Comparison of ENCODE assay signal across 10 cellular contexts in the genomic region with DNA sequence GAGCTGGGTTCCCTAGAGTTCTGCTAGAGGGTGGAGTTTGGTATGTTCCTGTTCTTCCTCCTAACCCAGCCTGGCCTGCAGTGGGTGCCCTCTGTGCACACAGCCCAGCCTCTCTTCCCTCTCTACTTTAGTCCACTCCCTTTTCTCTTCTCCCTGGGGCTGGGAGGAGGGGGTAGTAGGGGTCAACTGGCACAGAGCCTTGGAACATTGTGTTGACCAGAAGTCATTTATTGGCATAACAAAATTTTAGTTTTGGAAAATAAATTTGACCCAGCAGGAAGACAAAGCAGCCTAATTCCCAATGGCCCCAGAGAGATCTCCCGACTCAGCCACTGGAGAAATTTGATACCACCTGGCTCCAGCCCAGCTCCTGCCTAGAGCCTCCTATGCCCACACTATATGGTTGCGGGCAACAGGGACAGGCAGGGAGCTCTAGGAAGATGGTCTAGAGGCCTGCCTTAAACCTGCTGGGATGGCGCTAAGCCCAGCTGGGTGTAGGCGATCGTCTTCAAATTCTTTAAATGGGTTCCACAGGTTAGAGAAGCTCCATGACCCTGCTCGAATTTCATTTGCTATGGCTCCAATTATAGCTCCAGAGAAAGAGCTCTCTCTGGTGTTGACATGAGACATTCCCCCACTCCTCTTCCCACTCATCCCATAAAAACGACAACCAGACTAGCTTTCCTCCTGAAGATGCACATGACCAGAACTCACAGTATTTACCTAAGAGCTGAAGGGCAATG. TPM values are rescaled to one million over a fixed set of nuclear protein-coding genes. Genes with fewer than 3 reads are reported as not detected.
DNase-seq lines count a peak whose midpoint lies in the region; ATAC-seq and TF ChIP-seq lines count a peak whose summit lies in the region.
"Had no signal": no experiment of that assay in that cellular context is flagged by ENCODE, and none has a peak within 500 bp of the region (broad histone marks: within the 10 kb centered on the region; RNA-seq: fewer than 3 reads in every experiment).

No MANE protein-coding gene starts in this region.

- peak overlapping the region; percentile 72 for H3K27ac Mint-ChIP-seq in stimulated activated effector memory CD8-positive, alpha-beta T cell treated with anti-CD3 and anti-CD28 coated beads, Interleukin-12 subunit alpha, Interleukin-12 subunit beta, amount 100 ng/mL, for 72 hours
- no peak overlapping the region for H3K27ac Mint-ChIP-seq in activated CD4-positive, alpha-beta T cell treated with anti-CD3 and anti-CD28 coated beads for 36 hours

- H3K4me1 Mint-ChIP-seq in stimulated activated effector memory CD8-positive, alpha-beta T cell treated with anti-CD3 and anti-CD28 coated beads, Interleukin-12 subunit alpha, Interleukin-12 subunit beta, amount 100 ng/mL, for 72 hours = peaks cover 28% of the 10 kb centered on the region
- peaks cover 8% of the 10 kb centered on the region for H3K4me1 Mint-ChIP-seq in activated CD4-positive, alpha-beta T cell treated with anti-CD3 and anti-CD28 coated beads for 36 hours

- POLR2A ChIA-PET in activated CD4-positive, alpha-beta T cell treated with anti-CD3 and anti-CD28 coated beads for 36 hours (lab: Charles Lee) = interaction anchor here (0.6 to 1.2 kb wide), 3 partner anchors 8 to 415 kb away, joined by 3 read pairs; no protein-coding TSS in a partner anchor

- H3K9me3 Mint-ChIP-seq in stimulated activated effector memory CD8-positive, alpha-beta T cell treated with anti-CD3 and anti-CD28 coated beads, Interleukin-12 subunit alpha, Interleukin-12 subunit beta, amount 100 ng/mL, for 72 hours = no peaks in the 10 kb centered on the region
- H3K9me3 Mint-ChIP-seq in activated CD4-positive, alpha-beta T cell treated with anti-CD3 and anti-CD28 coated beads for 36 hours (ENCODE audit: low read depth) = no peaks in the 10 kb centered on the region
- H3K9me3 Mint-ChIP-seq: stimulated activated naive CD8-positive, alpha-beta T cell treated with anti-CD3 and anti-CD28 coated beads, Interleukin-15, amount 100 ng/mL, for 72 hours had no signal

- ATAC-seq in Right ventricle myocardium inferior = peak; percentile 74
- ATAC-seq in stimulated activated effector memory CD8-positive, alpha-beta T cell treated with anti-CD3 and anti-CD28 coated beads, Interleukin-12 subunit alpha, Interleukin-12 subunit beta, amount 100 ng/mL, for 72 hours = no peak
- ATAC-seq in activated CD4-positive, alpha-beta T cell treated with anti-CD3 and anti-CD28 coated beads for 36 hours = no peak
- ATAC-seq in GM21528 (IDR thresholded peaks at IDR 0.05; ENCODE audit: low FRiP score, unreplicated experiment) = no peak
- ATAC-seq in HG02973 (IDR thresholded peaks at IDR 0.05; ENCODE audit: unreplicated experiment) = no peak
- ATAC-seq: stimulated activated naive CD8-positive, alpha-beta T cell treated with anti-CD3 and anti-CD28 coated beads, Interleukin-15, amount 100 ng/mL, for 72 hours had no signal

- no peaks in the 10 kb centered on the region for H3K27me3 Mint-ChIP-seq in activated CD4-positive, alpha-beta T cell treated with anti-CD3 and anti-CD28 coated beads for 36 hours
- H3K27me3 Mint-ChIP-seq: stimulated activated naive CD8-positive, alpha-beta T cell treated with anti-CD3 and anti-CD28 coated beads, Interleukin-15, amount 100 ng/mL, for 72 hours had no signal

- peak overlapping the region; percentile 52 for H3K27ac ChIP-seq in SJCRH30
- H3K27ac ChIP-seq: SK-N-MC had no signal

- no peaks in the 10 kb centered on the region for H3K36me3 ChIP-seq in SJCRH30

- H3K36me3 Mint-ChIP-seq in stimulated activated effector memory CD8-positive, alpha-beta T cell treated with anti-CD3 and anti-CD28 coated beads, Interleukin-12 subunit alpha, Interleukin-12 subunit beta, amount 100 ng/mL, for 72 hours = peaks cover 95% of the 10 kb centered on the region
- H3K36me3 Mint-ChIP-seq in activated CD4-positive, alpha-beta T cell treated with anti-CD3 and anti-CD28 coated beads for 36 hours (ENCODE audit: low read depth) = peaks cover 72% of the 10 kb centered on the region

- intact Hi-C loops in Right ventricle myocardium inferior (cut with DNase I) = loop anchor here (1.0 to 2.0 kb wide), 2 partner anchors 43 to 78 kb away; a partner anchor contains a TSS
- intact Hi-C loops in activated CD4-positive, alpha-beta T cell treated with anti-CD3 and anti-CD28 coated beads for 36 hours (cut with DNase I, micrococcal nuclease) = no loop called here

- H3K4me1 ChIP-seq in SJCRH30 = peaks cover 22% of the 10 kb centered on the region

- DNase-seq in HFF-Myc (ENCODE audit: extremely low read depth, low read depth) = no peak
- DNase-seq in SJCRH30 = peak; percentile 79 to 84
- peak; percentile 82 for DNase-seq in Right ventricle myocardium inferior (ENCODE audit: missing footprints)
- no peak for DNase-seq in stimulated activated effector memory CD8-positive, alpha-beta T cell treated with anti-CD3 and anti-CD28 coated beads, Interleukin-12 subunit alpha, Interleukin-12 subunit beta, amount 100 ng/mL, for 72 hours (ENCODE audit: low spot score in 2 of 2)
- no peak for DNase-seq in activated CD4-positive, alpha-beta T cell treated with anti-CD3 and anti-CD28 coated beads for 36 hours
- no peak for DNase-seq in activated gamma-delta T cell treated with Interleukin-2 at 50 U/mL for 16 hours
- DNase-seq: stimulated activated naive CD8-positive, alpha-beta T cell treated with anti-CD3 and anti-CD28 coated beads, Interleukin-15, amount 100 ng/mL, for 72 hours had no signal

- CTCF ChIA-PET in activated CD4-positive, alpha-beta T cell treated with anti-CD3 and anti-CD28 coated beads for 36 hours (lab: Charles Lee) = interaction anchor here (0.8 to 1.5 kb wide), 4 partner anchors 10 to 462 kb away, joined by 3 to 7 read pairs (median 4); a partner anchor contains a TSS

- TF ChIP-seq CTCF in HFF-Myc (IDR thresholded peaks at IDR 0.05; ENCODE audit: low read depth, low read length, missing control alignments) = peak; percentile 5

- no peak overlapping the region for H3K4me3 ChIP-seq in HFF-Myc (replicated peaks; ENCODE audit: low read depth, low read length)
- no peak overlapping the region for H3K4me3 ChIP-seq in SJCRH30
- H3K4me3 ChIP-seq: SK-N-MC had no signal

- no peaks in the 10 kb centered on the region for H3K27me3 ChIP-seq in SJCRH30

- no peak overlapping the region for H3K4me3 Mint-ChIP-seq in stimulated activated effector memory CD8-positive, alpha-beta T cell treated with anti-CD3 and anti-CD28 coated beads, Interleukin-12 subunit alpha, Interleukin-12 subunit beta, amount 100 ng/mL, for 72 hours
- H3K4me3 Mint-ChIP-seq in activated CD4-positive, alpha-beta T cell treated with anti-CD3 and anti-CD28 coated beads for 36 hours = no peak overlapping the region
- H3K4me3 Mint-ChIP-seq: stimulated activated naive CD8-positive, alpha-beta T cell treated with anti-CD3 and anti-CD28 coated beads, Interleukin-15, amount 100 ng/mL, for 72 hours had no signal

- H3K9me3 ChIP-seq in SJCRH30 (replicated peaks) = no peaks in the 10 kb centered on the region

RNA-seq across cellular contexts. Expression of a gene that starts 9.9 kb away (rescaled TPM):
- total RNA-seq in SJCRH30 (2014; rRNA removed; shearing (Covaris generic)) = 9.9 and 12.6 TPM in 2 replicates
- total RNA-seq in Right ventricle myocardium inferior = 26.7 TPM
- 10 to 100 TPM; 95.0 to 96.2 TPM for total RNA-seq in activated CD4-positive, alpha-beta T cell treated with anti-CD3 and anti-CD28 coated beads for 36 hours

RNA-seq across cellular contexts. Expression of a gene that starts 10.5 kb away (rescaled TPM):
- total RNA-seq in SJCRH30 (2014; rRNA removed; shearing (Covaris generic)) = 9.5 and 12.4 TPM in 2 replicates
- total RNA-seq in Right ventricle myocardium inferior = 17.3 TPM
- 10 to 100 TPM; 19.3 to 24.6 TPM for total RNA-seq in activated CD4-positive, alpha-beta T cell treated with anti-CD3 and anti-CD28 coated beads for 36 hours

RNA-seq across cellular contexts. Expression of a gene that starts 22.8 kb away (rescaled TPM):
- 3.7 and 4.2 TPM in 2 replicates for total RNA-seq in SJCRH30 (2014; rRNA removed; shearing (Covaris generic))
- 122 TPM for total RNA-seq in Right ventricle myocardium inferior
- 1 to 10 TPM; 1.6 to 2.0 TPM for total RNA-seq in activated CD4-positive, alpha-beta T cell treated with anti-CD3 and anti-CD28 coated beads for 36 hours

RNA-seq across cellular contexts. Expression of a gene that starts 43.4 kb away (rescaled TPM):
- total RNA-seq in SJCRH30 (2014; rRNA removed; shearing (Covaris generic)) = 13.7 and 15.0 TPM in 2 replicates
- total RNA-seq in Right ventricle myocardium inferior = 26.1 TPM
- total RNA-seq in activated CD4-positive, alpha-beta T cell treated with anti-CD3 and anti-CD28 coated beads for 36 hours = 10 to 100 TPM; 21.5 to 23.7 TPM

Comparison
In these comparisons a context has a peak if more than half of its experiments do, and no peak if none do; other contexts are left out.
1. DNase-seq: peak in SJCRH30 (2 of 2) and Right ventricle myocardium inferior (single experiment); none in HFF-Myc (single experiment), stimulated activated effector memory CD8-positive, alpha-beta T cell treated with anti-CD3 and anti-CD28 coated beads, Interleukin-12 subunit alpha, Interleukin-12 subunit beta, amount 100 ng/mL, for 72 hours (0 of 2), activated CD4-positive, alpha-beta T cell treated with anti-CD3 and anti-CD28 coated beads for 36 hours (single experiment) and activated gamma-delta T cell treated with Interleukin-2 at 50 U/mL for 16 hours (single experiment).
2. RNA of a gene that starts 22.8 kb away (total RNA-seq): 122 TPM in Right ventricle myocardium inferior (single experiment); 3.7 to 4.2 TPM in SJCRH30 and 1.6 to 2.0 TPM in activated CD4-positive, alpha-beta T cell treated with anti-CD3 and anti-CD28 coated beads for 36 hours; every median in the first group is over 10 times any median in the second.